ENCODE assay signal across 24 cellular contexts in genomic region chr2:159117658-159118057, GRCh38.
"Had no signal": no experiment of that assay in that cellular context is flagged by ENCODE, and none has a peak within 500 bp of the region (broad histone marks: within the 10 kb centered on the region; RNA-seq: fewer than 3 reads in every experiment).

No MANE protein-coding gene starts in this region.

- H3K4me3 ChIP-seq: cardiac muscle cell, SK-N-MC had no signal

- H3K36me3 ChIP-seq: cardiac muscle cell had no signal

- H3K27me3 ChIP-seq: brain microvascular endothelial cell, cardiac muscle cell had no signal

- H3K27ac ChIP-seq: brain microvascular endothelial cell, SK-N-MC had no signal

- DNase-seq: activated CD4-positive, alpha-beta T cell treated with anti-CD3 and anti-CD28 coated beads for 48 hours; activated CD4-positive, alpha-beta T cell treated with anti-CD3 and anti-CD28 coated beads, Interleukin-2, amount 50 U/mL, for 4 hours; activated CD4-positive, CD25-positive, alpha-beta regulatory T cell treated with anti-CD3 and anti-CD28 coated beads, Interleukin-2, amount 50 U/mL, for 72 hours; activated CD8-positive, alpha-beta memory T cell treated with anti-CD3 and anti-CD28 coated beads, Interleukin-2, amount 10 ng/mL, durations not matched to agents 7 days and 5 days; activated effector memory CD4-positive, alpha-beta T cell treated with Interleukin-2 at 50 U/mL for 16 hours; activated naive CD4-positive, alpha-beta T cell; activated naive CD8-positive, alpha-beta T cell treated with anti-CD3 and anti-CD28 coated beads, Interleukin-2, amount 50 U/mL, for 24 hours; activated T-cell treated with anti-CD3 and anti-CD28 coated beads, Interleukin-2, amount 50 U/mL, for 24 hours; amniotic stem cell; brain microvascular endothelial cell; Karpas-422; MM.1S; NCI-H1105; NCI-H1436; NCI-H1694 treated with DMSO at 0.1 percent for 48 hours; NCI-H2029 treated with DMSO at 0.1 percent for 48 hours; NCI-H345; NCI-H510A; NCI-H69; NK-92 treated with Interleukin-12 subunit alpha and Interleukin-12 subunit beta, amount 100 ng/mL, for 24 hours; OCI-M1; T-helper 1 cell had no signal
